ENCODE assay signal across 31 cellular contexts in genomic region chr1:233718057-233718456, GRCh38.
"Had no signal": no experiment of that assay in that cellular context is flagged by ENCODE, and none has a peak within 500 bp of the region (broad histone marks: within the 10 kb centered on the region; RNA-seq: fewer than 3 reads in every experiment).

No MANE protein-coding gene starts in this region.

- H3K27ac Mint-ChIP-seq: natural killer cell; nephron; neural progenitor cell; progenitor cell of endocrine pancreas; stimulated activated memory B cell treated with anti-CD40 and anti-IgM and Interleukin-4, amounts not matched to agents 10 μg/mL and 1 μg/mL and 100 μg/mL, for 72 hours; stimulated activated naive CD8-positive, alpha-beta T cell treated with anti-CD3 and anti-CD28 coated beads, Interleukin-15, amount 100 ng/mL, for 72 hours; type B pancreatic cell had no signal

- H3K36me3 ChIP-seq: neural progenitor cell, ovary, spleen, suprapubic skin, tibial artery, transverse colon, upper lobe of right lung, uterus had no signal

- H3K4me1 Mint-ChIP-seq: natural killer cell; stimulated activated memory B cell treated with anti-CD40 and anti-IgM and Interleukin-4, amounts not matched to agents 10 μg/mL and 1 μg/mL and 100 μg/mL, for 72 hours; stimulated activated naive CD8-positive, alpha-beta T cell treated with anti-CD3 and anti-CD28 coated beads, Interleukin-15, amount 100 ng/mL, for 72 hours had no signal

- H3K4me3 ChIP-seq: neural progenitor cell, ovary, psoas muscle, skin epidermis, smooth muscle cell, spleen, suprapubic skin, testis, tibial artery, transverse colon, upper lobe of right lung, uterus had no signal

- ATAC-seq: natural killer cell; psoas muscle; right cardiac atrium; sciatic nerve; stimulated activated memory B cell treated with anti-CD40 and anti-IgM and Interleukin-4, amounts not matched to agents 10 μg/mL and 1 μg/mL and 100 μg/mL, for 72 hours; stimulated activated naive CD8-positive, alpha-beta T cell treated with anti-CD3 and anti-CD28 coated beads, Interleukin-15, amount 100 ng/mL, for 72 hours; stimulated activated naive CD8-positive, alpha-beta T cell treated with anti-CD3 and anti-CD28 coated beads, Interleukin-15, Interleukin-2, amounts not matched to agents 100 U/mL and 50 U/mL, for 24 hours; upper lobe of right lung had no signal

- H3K9me3 ChIP-seq: ovary, psoas muscle, suprapubic skin, testis, tibial artery, transverse colon, upper lobe of right lung, uterus had no signal

- H3K9ac ChIP-seq: neural progenitor cell, parathyroid adenoma had no signal

- H3K36me3 Mint-ChIP-seq: natural killer cell; neural progenitor cell; stimulated activated memory B cell treated with anti-CD40 and anti-IgM and Interleukin-4, amounts not matched to agents 10 μg/mL and 1 μg/mL and 100 μg/mL, for 72 hours; type B pancreatic cell had no signal

- H3K4me2 ChIP-seq: neural progenitor cell, smooth muscle cell had no signal

- DNase-seq: natural killer cell; occipital lobe; ovary; posterior cingulate gyrus; psoas muscle; right cardiac atrium; spleen; stimulated activated CD4-positive, alpha-beta T cell treated with anti-CD3 and anti-CD28 coated beads, Interleukin-12 subunit alpha, Interleukin-12 subunit beta, amount 100 ng/mL, for 4 hours; stimulated activated CD4-positive, alpha-beta T cell treated with anti-CD3 and anti-CD28 coated beads, Interleukin-1b, Interleukin-23, amount 100 ng/mL, for 48 hours; stimulated activated CD4-positive, alpha-beta T cell treated with anti-CD3 and anti-CD28 coated beads, Interleukin-4, amount 100 ng/mL, for 1 hour; stimulated activated CD4-positive, alpha-beta T cell treated with anti-CD3 and anti-CD28 coated beads, Interleukin-4, amount 100 ng/mL, for 4 hours; stimulated activated CD8-positive, alpha-beta memory T cell treated with anti-CD3 and anti-CD28 coated beads, Interleukin-4, amount 100 ng/mL, for 48 hours; stimulated activated naive CD4-positive, alpha-beta T cell; stimulated activated naive CD8-positive, alpha-beta T cell treated with anti-CD3 and anti-CD28 coated beads, Interleukin-15, amount 100 ng/mL, for 72 hours; stimulated activated naive CD8-positive, alpha-beta T cell treated with anti-CD3 and anti-CD28 coated beads, Interleukin-15, Interleukin-2, amounts not matched to agents 100 U/mL and 50 U/mL, for 24 hours; substantia nigra; testis; tibial artery; transverse colon; upper lobe of right lung; uterus had no signal

- H3K27me3 Mint-ChIP-seq: stimulated activated memory B cell treated with anti-CD40 and anti-IgM and Interleukin-4, amounts not matched to agents 10 μg/mL and 1 μg/mL and 100 μg/mL, for 72 hours; type B pancreatic cell had no signal

- H3K27me3 ChIP-seq: neural progenitor cell, ovary, spleen, suprapubic skin, testis, tibial artery, transverse colon, upper lobe of right lung, uterus had no signal

- H3K4me3 Mint-ChIP-seq: natural killer cell; nephron; neural progenitor cell; stimulated activated memory B cell treated with anti-CD40 and anti-IgM and Interleukin-4, amounts not matched to agents 10 μg/mL and 1 μg/mL and 100 μg/mL, for 72 hours; stimulated activated naive CD8-positive, alpha-beta T cell treated with anti-CD3 and anti-CD28 coated beads, Interleukin-15, amount 100 ng/mL, for 72 hours; type B pancreatic cell had no signal

- H3K9me3 Mint-ChIP-seq: natural killer cell; nephron; stimulated activated memory B cell treated with anti-CD40 and anti-IgM and Interleukin-4, amounts not matched to agents 10 μg/mL and 1 μg/mL and 100 μg/mL, for 72 hours; stimulated activated naive CD8-positive, alpha-beta T cell treated with anti-CD3 and anti-CD28 coated beads, Interleukin-15, amount 100 ng/mL, for 72 hours had no signal

- H3K79me2 ChIP-seq: parathyroid adenoma had no signal

- H2AFZ ChIP-seq: neural progenitor cell, parathyroid adenoma had no signal

- H3K27ac ChIP-seq: neural progenitor cell, ovary, parathyroid adenoma, psoas muscle, skin epidermis, spleen, suprapubic skin, testis, tibial artery, transverse colon, upper lobe of right lung, uterus had no signal

- H3K4me1 ChIP-seq: parathyroid adenoma, psoas muscle, spleen, suprapubic skin, testis, tibial artery, transverse colon, upper lobe of right lung, uterus had no signal
